8 cellular contexts compared by ENCODE assay signal in genomic region chr5:140575309-140575708, GRCh38. TPM values are rescaled to one million over a fixed set of nuclear protein-coding genes. Genes with fewer than 3 reads are reported as not detected.
DNase-seq lines count a peak whose midpoint lies in the region; ATAC-seq and TF ChIP-seq lines count a peak whose summit lies in the region.
"Had no signal": no experiment of that assay in that cellular context is flagged by ENCODE, and none has a peak within 500 bp of the region (broad histone marks: within the 10 kb centered on the region; RNA-seq: fewer than 3 reads in every experiment).

No MANE protein-coding gene starts in this region.

- peak; percentile 59 for ATAC-seq in esophagus mucosa
- ATAC-seq in HG03520 (IDR thresholded peaks at IDR 0.05; ENCODE audit: unreplicated experiment), result no peak

- H3K4me3 ChIP-seq in spleen, result no peak overlapping the region

- no peaks in the 10 kb centered on the region for H3K27me3 ChIP-seq in spleen (replicated peaks in 1 of 7)

- no peak for TF ChIP-seq POLR2A in spleen (IDR thresholded peaks at IDR 0.05)

- DNase-seq in DMS 273 (lab: John Stamatoyannopoulos, UW; ENCODE audit: unreplicated experiment), result peak; percentile 34
- no peak for DNase-seq in DMS 273 treated with DMSO at 0.1 percent for 48 hours (lab: John Stamatoyannopoulos, UW)
- peak; percentile 90 for DNase-seq in spleen
- no peak for DNase-seq in activated CD4-positive, CD25-positive, alpha-beta regulatory T cell (lab: John Stamatoyannopoulos, UW)
- DNase-seq: stimulated activated CD4-positive, alpha-beta T cell treated with anti-CD3 and anti-CD28 coated beads, Interleukin-4, amount 100 ng/mL, for 1 hour had no signal

- intact Hi-C loops in spleen (cut with DNase I; ENCODE audit: low total_unique reads), result no loop called here

- no peaks in the 10 kb centered on the region for H3K9me3 ChIP-seq in spleen

- TF ChIP-seq CTCF in spleen (IDR thresholded peaks at IDR 0.05 in 8 of 11, conservative IDR thresholded peaks at IDR 0.05 in 3 of 11), result peak; percentile 21 to 73 (median 55)

- H3K4me1 ChIP-seq in spleen, result peaks cover 0 to 50% (median 18%) of the 10 kb centered on the region in 6 donors

- peaks cover 0 to 27% (median 2%) of the 10 kb centered on the region in 6 donors for H3K36me3 ChIP-seq in spleen

- peak overlapping the region in 3 of 8 donors; percentile 37 to 68 (median 57) for H3K27ac ChIP-seq in spleen

- WGBS in spleen, 5 donors, result 66 to 88% (median 78%) methylated on average over 6 to 8 of the region's 8 CpGs

RNA-seq across cellular contexts. Expression of gene SLC35A4, which starts 10.7 kb away (rescaled TPM):
- total RNA-seq in esophagus mucosa, result 52.4 TPM
- total RNA-seq in spleen, result 10 to 100 TPM; 44.1 to 64.0 (median 58.7) TPM
- 10 to 100 TPM; 23.3 to 40.8 (median 27.7) TPM for polyA plus RNA-seq in spleen

RNA-seq across cellular contexts. Expression of gene APBB3, which starts 10.9 kb away (rescaled TPM):
- total RNA-seq in esophagus mucosa (5.2 TPM), spleen (10 to 100 TPM; 31.9 to 57.8 (median 42.2) TPM)
- polyA plus RNA-seq in spleen, result 10 to 100 TPM; 26.0 to 43.4 (median 41.0) TPM

RNA-seq across cellular contexts. Expression of gene SRA1, which starts 18.0 kb away (rescaled TPM):
- 28.6 TPM for total RNA-seq in esophagus mucosa
- 10 to 100 TPM; 22.9 to 33.5 (median 25.4) TPM for total RNA-seq in spleen
- polyA plus RNA-seq in spleen, result 10 to 100 TPM; 32.6 to 42.1 (median 36.6) TPM

RNA-seq across cellular contexts. Expression of gene EIF4EBP3, which starts 27.8 kb away (rescaled TPM):
- total RNA-seq in esophagus mucosa (20.7 TPM), spleen (10 to 100 TPM; 11.5 to 24.5 (median 16.2) TPM)
- 10 to 100 TPM; 60.9 to 75.6 (median 61.6) TPM for polyA plus RNA-seq in spleen
- total RNA-seq: A172 had no signal

RNA-seq across cellular contexts. Expression of gene CD14, which starts 57.7 kb away (rescaled TPM):
- total RNA-seq in esophagus mucosa (6.7 TPM), spleen (100 to 1,000 TPM in 4 of 7 donors, 10 to 100 TPM in 3; 80.2 to 209 (median 101) TPM)
- polyA plus RNA-seq in spleen, result 10 to 100 TPM; 40.2 to 60.9 (median 48.9) TPM
- total RNA-seq: A172 had no signal

Comparison
In these comparisons a context has a peak if more than half of its experiments do, and no peak if none do; other contexts are left out.
1. DNase-seq: peak in DMS 273 (single experiment) and spleen (single experiment); none in DMS 273 treated with DMSO at 0.1 percent for 48 hours (single experiment) and activated CD4-positive, CD25-positive, alpha-beta regulatory T cell (0 of 4).